23 cellular contexts compared by ENCODE assay signal in genomic region chr14:56198438-56198837, GRCh38.
DNase-seq lines count a peak whose midpoint lies in the region; ATAC-seq, FAIRE-seq and TF ChIP-seq lines count a peak whose summit lies in the region.
"Had no signal": no experiment of that assay in that cellular context is flagged by ENCODE, and none has a peak within 500 bp of the region (broad histone marks: within the 10 kb centered on the region; RNA-seq: fewer than 3 reads in every experiment).

No MANE protein-coding gene starts in this region.

- no peak overlapping the region for H3K4me3 Mint-ChIP-seq in T-cell
- H3K4me3 Mint-ChIP-seq in stimulated activated effector memory CD8-positive, alpha-beta T cell treated with anti-CD3 and anti-CD28 coated beads, Interleukin-12 subunit alpha, Interleukin-12 subunit beta, amount 100 ng/mL, for 72 hours, result no peak overlapping the region
- H3K4me3 Mint-ChIP-seq: activated CD4-positive, alpha-beta T cell treated with anti-CD3 and anti-CD28 coated beads, Interleukin-2, amount 10 ng/mL, durations not matched to agents 7 days and 5 days; activated naive CD8-positive, alpha-beta T cell treated with anti-CD3 and anti-CD28 coated beads, Interleukin-2, amount 50 U/mL, for 24 hours; dendritic cell treated with granulocyte-macrophage colony-stimulating factor and Interleukin-4, amounts not matched to agents 40 ng/mL and 50 ng/mL, for 4 days; natural killer cell treated with Interleukin-12 subunit alpha and Interleukin-12 subunit beta and Interleukin-15 and Interleukin-18, amount 100 ng/mL, for 72 hours had no signal

- ATAC-seq in A549, result no peak
- ATAC-seq in T-cell (replicated peaks in 1 of 4), result no peak
- ATAC-seq in stimulated activated effector memory CD8-positive, alpha-beta T cell treated with anti-CD3 and anti-CD28 coated beads, Interleukin-12 subunit alpha, Interleukin-12 subunit beta, amount 100 ng/mL, for 72 hours, result no peak
- ATAC-seq: activated naive CD8-positive, alpha-beta T cell treated with anti-CD3 and anti-CD28 coated beads, Interleukin-2, amount 50 U/mL, for 24 hours had no signal

- H3K36me3 ChIP-seq in esophagus muscularis mucosa (no peaks in the 10 kb centered on the region), rectal smooth muscle tissue (ENCODE audit: control insufficient read depth, insufficient read depth, low read length) (no peaks in the 10 kb centered on the region)
- H3K36me3 ChIP-seq: gastrocnemius medialis, spleen had no signal

- H3K4me1 ChIP-seq in A549, result peaks cover 34% of the 10 kb centered on the region
- H3K4me1 ChIP-seq in esophagus muscularis mucosa, result peaks cover 16 to 50% (median 40%) of the 10 kb centered on the region in 4 donors
- peaks cover 21% of the 10 kb centered on the region for H3K4me1 ChIP-seq in rectal smooth muscle tissue (ENCODE audit: control insufficient read depth, insufficient read depth, low read length)

- TF ChIP-seq POLR2A in A549 (IDR thresholded peaks at IDR 0.05; ENCODE audit: low read length), result no peak
- no peak for TF ChIP-seq POLR2A in esophagus muscularis mucosa (IDR thresholded peaks at IDR 0.05; ENCODE audit: low read depth)

- H3K9me3 ChIP-seq in A549 (peaks cover 5% of the 10 kb centered on the region; the same call in 1 of the 3 replicates), esophagus muscularis mucosa (no peaks in the 10 kb centered on the region)
- H3K9me3 ChIP-seq: gastrocnemius medialis, spleen had no signal

- H3K27ac ChIP-seq in A549 (peak overlapping the region; percentile 75 to 77), esophagus muscularis mucosa (replicated peaks in 1 of 4) (peak overlapping the region; percentile 25 to 43 (median 30)), rectal smooth muscle tissue (ENCODE audit: low read depth, low read length) (peak overlapping the region; percentile 83), dorsolateral prefrontal cortex (peak overlapping the region in 1 of 59 donors; percentile 10)
- H3K27ac ChIP-seq: epithelial cell of prostate had no signal

- 88% methylated on average over 2 of the region's 2 CpGs for WGBS in A549 (ENCODE audit: missing lambda C conversion rate)
- 83% methylated on average over 2 of the region's 2 CpGs for WGBS in esophagus muscularis mucosa

- peak overlapping the region; percentile 68; the same call in 2 of the 3 replicates for H3K4me2 ChIP-seq in A549

- H3K4me1 Mint-ChIP-seq in T-cell, result peaks cover 25 to 27% (median 27%) of the 10 kb centered on the region in 3 donors
- H3K4me1 Mint-ChIP-seq in stimulated activated effector memory CD8-positive, alpha-beta T cell treated with anti-CD3 and anti-CD28 coated beads, Interleukin-12 subunit alpha, Interleukin-12 subunit beta, amount 100 ng/mL, for 72 hours, result peaks cover 14% of the 10 kb centered on the region

- H3K9ac ChIP-seq in rectal smooth muscle tissue (ENCODE audit: low read length), result no peak overlapping the region

- POLR2A ChIA-PET in A549 (lab: Yijun Ruan, JAX), result no interaction called here
- POLR2A ChIA-PET in T-cell (lab: Charles Lee), result no interaction called here

- H3K4me3 ChIP-seq in A549 (no peak overlapping the region), esophagus muscularis mucosa (no peak overlapping the region), rectal smooth muscle tissue (ENCODE audit: low read length) (no peak overlapping the region), dorsolateral prefrontal cortex (no peak overlapping the region)
- H3K4me3 ChIP-seq: gastrocnemius medialis, spleen had no signal

- CTCF ChIA-PET in A549 (lab: Yijun Ruan, JAX) (no interaction called here), T-cell (lab: Charles Lee) (no interaction called here)

- H3K27me3 ChIP-seq in esophagus muscularis mucosa, result no peaks in the 10 kb centered on the region
- H3K27me3 ChIP-seq in rectal smooth muscle tissue (ENCODE audit: control insufficient read depth, insufficient read depth, low read length), result no peaks in the 10 kb centered on the region
- H3K27me3 ChIP-seq in dorsolateral prefrontal cortex, result no peaks in the 10 kb centered on the region
- H3K27me3 ChIP-seq: gastrocnemius medialis, spleen had no signal

- H3K27ac Mint-ChIP-seq in T-cell, result no peak overlapping the region
- H3K27ac Mint-ChIP-seq in stimulated activated effector memory CD8-positive, alpha-beta T cell treated with anti-CD3 and anti-CD28 coated beads, Interleukin-12 subunit alpha, Interleukin-12 subunit beta, amount 100 ng/mL, for 72 hours, result no peak overlapping the region
- H3K27ac Mint-ChIP-seq: activated CD4-positive, alpha-beta T cell treated with anti-CD3 and anti-CD28 coated beads, Interleukin-2, amount 10 ng/mL, durations not matched to agents 7 days and 5 days; activated naive CD8-positive, alpha-beta T cell treated with anti-CD3 and anti-CD28 coated beads, Interleukin-2, amount 50 U/mL, for 24 hours; dendritic cell treated with granulocyte-macrophage colony-stimulating factor and Interleukin-4, amounts not matched to agents 40 ng/mL and 50 ng/mL, for 4 days; natural killer cell treated with Interleukin-12 subunit alpha and Interleukin-12 subunit beta and Interleukin-15 and Interleukin-18, amount 100 ng/mL, for 72 hours had no signal

- no peak for TF ChIP-seq RAD21 in A549 (conservative IDR thresholded peaks at IDR 0.05 in 1 of 2, IDR thresholded peaks at IDR 0.05 in 1 of 2)

- H3K27me3 Mint-ChIP-seq in T-cell, result no peaks in the 10 kb centered on the region
- H3K27me3 Mint-ChIP-seq: activated CD4-positive, alpha-beta T cell treated with anti-CD3 and anti-CD28 coated beads, Interleukin-2, amount 10 ng/mL, durations not matched to agents 7 days and 5 days; activated naive CD8-positive, alpha-beta T cell treated with anti-CD3 and anti-CD28 coated beads, Interleukin-2, amount 50 U/mL, for 24 hours; dendritic cell treated with granulocyte-macrophage colony-stimulating factor and Interleukin-4, amounts not matched to agents 40 ng/mL and 50 ng/mL, for 4 days; natural killer cell treated with Interleukin-12 subunit alpha and Interleukin-12 subunit beta and Interleukin-15 and Interleukin-18, amount 100 ng/mL, for 72 hours had no signal

- no peak for TF ChIP-seq CTCF in A549 (IDR thresholded peaks at IDR 0.05)
- TF ChIP-seq CTCF in esophagus muscularis mucosa (IDR thresholded peaks at IDR 0.05), result no peak
- TF ChIP-seq CTCF in dorsolateral prefrontal cortex (IDR thresholded peaks at IDR 0.05 in 54 of 56, conservative IDR thresholded peaks at IDR 0.05 in 2 of 56; ENCODE audit: low read depth in 1 of 56, partially characterized antibody in 56 of 56), result no peak

- FAIRE-seq in A549 (lab: Jason Lieb, UNC) (no peak), HTR-8/SVneo (lab: Jason Lieb, UNC) (peak; percentile 68)
- FAIRE-seq: G401.6, keratinocyte had no signal

- intact Hi-C loops in esophagus muscularis mucosa (cut with DNase I), result no loop called here
- intact Hi-C loops in dorsolateral prefrontal cortex (cut with DNase I), result no loop called here

- no peak for TF ChIP-seq EP300 in A549 (IDR thresholded peaks at IDR 0.05)
- TF ChIP-seq EP300 in esophagus muscularis mucosa (IDR thresholded peaks at IDR 0.05), result no peak

- no peaks in the 10 kb centered on the region for H3K36me3 Mint-ChIP-seq in T-cell
- no peaks in the 10 kb centered on the region for H3K36me3 Mint-ChIP-seq in stimulated activated effector memory CD8-positive, alpha-beta T cell treated with anti-CD3 and anti-CD28 coated beads, Interleukin-12 subunit alpha, Interleukin-12 subunit beta, amount 100 ng/mL, for 72 hours
- H3K36me3 Mint-ChIP-seq: natural killer cell treated with Interleukin-12 subunit alpha and Interleukin-12 subunit beta and Interleukin-15 and Interleukin-18, amount 100 ng/mL, for 72 hours had no signal

- H3K9me3 Mint-ChIP-seq in T-cell, result no peaks in the 10 kb centered on the region
- H3K9me3 Mint-ChIP-seq in stimulated activated effector memory CD8-positive, alpha-beta T cell treated with anti-CD3 and anti-CD28 coated beads, Interleukin-12 subunit alpha, Interleukin-12 subunit beta, amount 100 ng/mL, for 72 hours, result no peaks in the 10 kb centered on the region
- H3K9me3 Mint-ChIP-seq: activated CD4-positive, alpha-beta T cell treated with anti-CD3 and anti-CD28 coated beads, Interleukin-2, amount 10 ng/mL, durations not matched to agents 7 days and 5 days; activated naive CD8-positive, alpha-beta T cell treated with anti-CD3 and anti-CD28 coated beads, Interleukin-2, amount 50 U/mL, for 24 hours; dendritic cell treated with granulocyte-macrophage colony-stimulating factor and Interleukin-4, amounts not matched to agents 40 ng/mL and 50 ng/mL, for 4 days; natural killer cell treated with Interleukin-12 subunit alpha and Interleukin-12 subunit beta and Interleukin-15 and Interleukin-18, amount 100 ng/mL, for 72 hours had no signal

- DNase-seq in A549 (ENCODE audit: low read depth in 1 of 2, low spot score in 1 of 2) (no peak), HTR-8/SVneo (ENCODE audit: insufficient read length, low spot score) (no peak), esophagus muscularis mucosa (ENCODE audit: extremely low spot score) (peak; percentile 80), T-cell (no peak), NCI-H226 (no peak), dorsolateral prefrontal cortex (no peak)
- DNase-seq in stimulated activated effector memory CD8-positive, alpha-beta T cell treated with anti-CD3 and anti-CD28 coated beads, Interleukin-12 subunit alpha, Interleukin-12 subunit beta, amount 100 ng/mL, for 72 hours (ENCODE audit: low spot score in 2 of 2), result no peak
- DNase-seq: ACHN; activated CD4-positive, alpha-beta T cell treated with anti-CD3 and anti-CD28 coated beads, Interleukin-2, amount 10 ng/mL, durations not matched to agents 7 days and 5 days; activated naive CD8-positive, alpha-beta T cell treated with anti-CD3 and anti-CD28 coated beads, Interleukin-2, amount 50 U/mL, for 24 hours; GOT3; Karpas-422; NCI-H187 treated with DMSO at 0.1 percent for 48 hours; NCI-H2227 treated with DMSO at 0.1 percent for 48 hours; SIG-M5; spleen had no signal

TF ChIP-seq in A549, 52 proteins besides CTCF, POLR2A, EP300 and RAD21:
- no peak for TF ChIP-seq KDM1A (IDR thresholded peaks at IDR 0.05; ENCODE audit: low read depth)
- 0 out of 2 replicates have a peak, but pooled peaks have one; percentile 1 for TF ChIP-seq JUNB (IDR thresholded peaks at IDR 0.05)
